ENCODE assay signal across 15 cellular contexts in genomic region chr6:135215563-135215962, GRCh38. TPM values are rescaled to one million over a fixed set of nuclear protein-coding genes. Genes with fewer than 3 reads are reported as not detected.
"Had no signal": no experiment of that assay in that cellular context is flagged by ENCODE, and none has a peak within 500 bp of the region (broad histone marks: within the 10 kb centered on the region; RNA-seq: fewer than 3 reads in every experiment).

No MANE protein-coding gene starts in this region.

- H3K27ac ChIP-seq: breast epithelium, coronary artery, esophagus squamous epithelium, heart right ventricle, thyroid gland had no signal

- H3K27ac Mint-ChIP-seq: activated CD8-positive, alpha-beta T cell treated with anti-CD3 and anti-CD28 coated beads for 36 hours; activated naive CD4-positive, alpha-beta T cell treated with anti-CD3 and anti-CD28 coated beads for 36 hours; progenitor cell of endocrine pancreas had no signal

- ATAC-seq: activated CD8-positive, alpha-beta T cell treated with anti-CD3 and anti-CD28 coated beads for 36 hours; heart right ventricle; left ventricle myocardium superior had no signal

- H3K4me1 ChIP-seq: breast epithelium, heart right ventricle, thyroid gland had no signal

- H3K4me3 Mint-ChIP-seq: activated CD8-positive, alpha-beta T cell treated with anti-CD3 and anti-CD28 coated beads for 36 hours; activated naive CD4-positive, alpha-beta T cell treated with anti-CD3 and anti-CD28 coated beads for 36 hours; neural crest cell had no signal

- H3K27me3 Mint-ChIP-seq: activated CD8-positive, alpha-beta T cell treated with anti-CD3 and anti-CD28 coated beads for 36 hours; progenitor cell of endocrine pancreas had no signal

- H3K27me3 ChIP-seq: breast epithelium, esophagus squamous epithelium, heart right ventricle, thyroid gland had no signal

- H3K36me3 ChIP-seq: breast epithelium, esophagus squamous epithelium, heart right ventricle, thyroid gland had no signal

- H3K9me3 ChIP-seq: breast epithelium, esophagus squamous epithelium, heart right ventricle, thyroid gland had no signal

- DNase-seq: activated CD8-positive, alpha-beta T cell treated with anti-CD3 and anti-CD28 coated beads for 36 hours; activated naive CD4-positive, alpha-beta T cell treated with anti-CD3 and anti-CD28 coated beads for 36 hours; activated T-cell treated with anti-CD3 and anti-CD28 coated beads, Interleukin-2, amount 50 U/mL, for 1 hour; esophagus squamous epithelium; heart right ventricle; left ventricle myocardium superior; stimulated activated CD4-positive, alpha-beta T cell treated with anti-CD3 and anti-CD28 coated beads, Interleukin-2, amount 100 ng/mL, for 24 hours; thyroid gland had no signal

- H3K4me1 Mint-ChIP-seq: neural crest cell had no signal

- H3K4me3 ChIP-seq: breast epithelium, coronary artery, esophagus squamous epithelium, heart right ventricle, thyroid gland had no signal

- FAIRE-seq: astrocyte, endothelial cell of umbilical vein, TTC549 had no signal

- H3K9me3 Mint-ChIP-seq: activated CD8-positive, alpha-beta T cell treated with anti-CD3 and anti-CD28 coated beads for 36 hours; activated naive CD4-positive, alpha-beta T cell treated with anti-CD3 and anti-CD28 coated beads for 36 hours; neural crest cell had no signal

RNA-seq across cellular contexts. Expression of gene MYB, which starts 34.5 kb away (rescaled TPM):
- total RNA-seq: astrocyte had no signal
